1 cellular context compared by ENCODE assay signal in genomic region chr1:155017021-155017945, GRCh38.
A peak's percentile ranks its signal among the peaks of the same experiment; 100 is the strongest.
TF ChIP-seq lines count a peak whose summit lies in the region.

No MANE protein-coding gene starts in this region.

TF ChIP-seq in IMR-90, 13 proteins besides CTCF, POLR2A, EP300 and RAD21:
- TF ChIP-seq RFX5 (IDR thresholded peaks at IDR 0.05; ENCODE audit: low read depth, low read length) (peak; percentile 4; the same call in 1 of the 2 replicates), MXI1 (IDR thresholded peaks at IDR 0.05; ENCODE audit: borderline replicate concordance, low read depth, low read length) (peak; percentile 73; the same call in 1 of the 2 replicates), MAZ (IDR thresholded peaks at IDR 0.05; ENCODE audit: borderline replicate concordance, low read depth, low read length) (peak; percentile 86), RCOR1 (IDR thresholded peaks at IDR 0.05; ENCODE audit: insufficient replicate concordance, low read length) (peak; percentile 32), MAFK (IDR thresholded peaks at IDR 0.05; ENCODE audit: low read depth, low read length) (peak; percentile 15; the same call in 1 of the 2 replicates), NFE2L2 (IDR thresholded peaks at IDR 0.05; ENCODE audit: low read depth, low read length) (no peak), SMC3 (IDR thresholded peaks at IDR 0.05; ENCODE audit: low read depth, low read length) (peak; percentile 95), USF2 (IDR thresholded peaks at IDR 0.05; ENCODE audit: low read depth, low read length) (no peak), BHLHE40 (IDR thresholded peaks at IDR 0.05; ENCODE audit: low read depth, low read length) (0 out of 2 replicates have a peak, but pooled peaks have one; percentile 34), CHD1 (IDR thresholded peaks at IDR 0.05; ENCODE audit: low read depth, low read length) (no peak), CEBPB (IDR thresholded peaks at IDR 0.05; ENCODE audit: low read depth, low read length) (no peak), FOS (IDR thresholded peaks at IDR 0.05; ENCODE audit: low read depth, low read length) (peak; percentile 43), ELK1 (IDR thresholded peaks at IDR 0.05; ENCODE audit: borderline replicate concordance, low read depth, low read length) (no peak)
